1 cellular context compared by ENCODE assay signal in genomic region chr12:107523760-107524558, GRCh38.
A peak's percentile ranks its signal among the peaks of the same experiment; 100 is the strongest.
TF ChIP-seq lines count a peak whose summit lies in the region.

No MANE protein-coding gene starts in this region.

TF ChIP-seq in HepG2, 621 proteins besides CTCF, POLR2A, EP300 and RAD21 (continued from another document and continues in another):
- TF ChIP-seq, protein P1, sequence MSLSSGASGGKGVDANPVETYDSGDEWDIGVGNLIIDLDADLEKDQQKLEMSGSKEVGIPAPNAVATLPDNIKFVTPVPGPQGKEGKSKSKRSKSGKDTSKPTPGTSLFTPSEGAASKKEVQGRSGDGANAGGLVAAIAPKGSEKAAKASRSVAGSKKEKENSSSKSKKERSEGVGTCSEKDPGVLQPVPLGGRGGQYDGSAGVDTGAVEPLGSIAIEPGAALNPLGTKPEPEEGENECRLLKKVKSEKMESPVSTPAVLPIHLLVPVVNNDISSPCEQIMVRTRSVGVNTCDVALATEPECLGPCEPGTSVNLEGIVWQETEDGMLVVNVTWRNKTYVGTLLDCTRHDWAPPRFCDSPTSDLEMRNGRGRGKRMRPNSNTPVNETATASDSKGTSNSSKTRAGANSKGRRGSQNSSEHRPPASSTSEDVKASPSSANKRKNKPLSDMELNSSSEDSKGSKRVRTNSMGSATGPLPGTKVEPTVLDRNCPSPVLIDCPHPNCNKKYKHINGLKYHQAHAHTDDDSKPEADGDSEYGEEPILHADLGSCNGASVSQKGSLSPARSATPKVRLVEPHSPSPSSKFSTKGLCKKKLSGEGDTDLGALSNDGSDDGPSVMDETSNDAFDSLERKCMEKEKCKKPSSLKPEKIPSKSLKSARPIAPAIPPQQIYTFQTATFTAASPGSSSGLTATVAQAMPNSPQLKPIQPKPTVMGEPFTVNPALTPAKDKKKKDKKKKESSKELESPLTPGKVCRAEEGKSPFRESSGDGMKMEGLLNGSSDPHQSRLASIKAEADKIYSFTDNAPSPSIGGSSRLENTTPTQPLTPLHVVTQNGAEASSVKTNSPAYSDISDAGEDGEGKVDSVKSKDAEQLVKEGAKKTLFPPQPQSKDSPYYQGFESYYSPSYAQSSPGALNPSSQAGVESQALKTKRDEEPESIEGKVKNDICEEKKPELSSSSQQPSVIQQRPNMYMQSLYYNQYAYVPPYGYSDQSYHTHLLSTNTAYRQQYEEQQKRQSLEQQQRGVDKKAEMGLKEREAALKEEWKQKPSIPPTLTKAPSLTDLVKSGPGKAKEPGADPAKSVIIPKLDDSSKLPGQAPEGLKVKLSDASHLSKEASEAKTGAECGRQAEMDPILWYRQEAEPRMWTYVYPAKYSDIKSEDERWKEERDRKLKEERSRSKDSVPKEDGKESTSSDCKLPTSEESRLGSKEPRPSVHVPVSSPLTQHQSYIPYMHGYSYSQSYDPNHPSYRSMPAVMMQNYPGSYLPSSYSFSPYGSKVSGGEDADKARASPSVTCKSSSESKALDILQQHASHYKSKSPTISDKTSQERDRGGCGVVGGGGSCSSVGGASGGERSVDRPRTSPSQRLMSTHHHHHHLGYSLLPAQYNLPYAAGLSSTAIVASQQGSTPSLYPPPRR (CRISPR knock-in tag; IDR thresholded peaks at IDR 0.05; ENCODE audit: borderline replicate concordance): peak; percentile 53; the same call in 1 of the 2 replicates
- TF ChIP-seq NR2F2 (IDR thresholded peaks at IDR 0.05; ENCODE audit: borderline replicate concordance, low read depth): 0 out of 2 replicates have a peak, but pooled peaks have one; percentile 50
- 0 out of 2 replicates have a peak, but pooled peaks have one; percentile 22 for TF ChIP-seq ZNF710 (CRISPR knock-in tag; IDR thresholded peaks at IDR 0.05; ENCODE audit: borderline replicate concordance)
- peak; percentile 27; the same call in 1 of the 2 replicates for TF ChIP-seq ATF1 (CRISPR knock-in tag; IDR thresholded peaks at IDR 0.05)
- TF ChIP-seq FOXJ3 (CRISPR knock-in tag; IDR thresholded peaks at IDR 0.05; ENCODE audit: borderline replicate concordance): 0 out of 2 replicates have a peak, but pooled peaks have one; percentile 13
- TF ChIP-seq HES4 (CRISPR knock-in tag; IDR thresholded peaks at IDR 0.05; ENCODE audit: borderline replicate concordance): no peak
- peak; percentile 44; the same call in 1 of the 2 replicates for TF ChIP-seq HDAC1 (CRISPR knock-in tag; IDR thresholded peaks at IDR 0.05)
- 0 out of 2 replicates have a peak, but pooled peaks have one; percentile 43 for TF ChIP-seq GATAD2A (CRISPR knock-in tag; IDR thresholded peaks at IDR 0.05)
- TF ChIP-seq ZBTB40 (IDR thresholded peaks at IDR 0.05): no peak
- no peak; the same call in 1 of the 2 replicates for TF ChIP-seq ZBTB40 (CRISPR knock-in tag; IDR thresholded peaks at IDR 0.05)
- TF ChIP-seq ZNF292 (CRISPR knock-in tag; IDR thresholded peaks at IDR 0.05; ENCODE audit: borderline replicate concordance, low read depth): 0 out of 2 replicates have a peak, but pooled peaks have one; percentile 17
- TF ChIP-seq PHF21A (CRISPR knock-in tag; IDR thresholded peaks at IDR 0.05): peak; percentile 69; the same call in 1 of the 2 replicates
- TF ChIP-seq FOXP4 (CRISPR knock-in tag; IDR thresholded peaks at IDR 0.05): peak; percentile 49; the same call in 1 of the 2 replicates
- no peak for TF ChIP-seq FOXP1 (IDR thresholded peaks at IDR 0.05)
- TF ChIP-seq FOXP1 (CRISPR knock-in tag; IDR thresholded peaks at IDR 0.05): peak; percentile 33; the same call in 1 of the 2 replicates
- TF ChIP-seq ZNF503 (CRISPR knock-in tag; IDR thresholded peaks at IDR 0.05): 0 out of 2 replicates have a peak, but pooled peaks have one; percentile 21
- no peak for TF ChIP-seq PTBP1 (IDR thresholded peaks at IDR 0.05; ENCODE audit: low read depth, low read length, poor library complexity, severe bottlenecking)
- TF ChIP-seq MYC (CRISPR knock-in tag; IDR thresholded peaks at IDR 0.05; ENCODE audit: borderline replicate concordance): peak; percentile 32; the same call in 1 of the 2 replicates
- TF ChIP-seq, protein P2, sequence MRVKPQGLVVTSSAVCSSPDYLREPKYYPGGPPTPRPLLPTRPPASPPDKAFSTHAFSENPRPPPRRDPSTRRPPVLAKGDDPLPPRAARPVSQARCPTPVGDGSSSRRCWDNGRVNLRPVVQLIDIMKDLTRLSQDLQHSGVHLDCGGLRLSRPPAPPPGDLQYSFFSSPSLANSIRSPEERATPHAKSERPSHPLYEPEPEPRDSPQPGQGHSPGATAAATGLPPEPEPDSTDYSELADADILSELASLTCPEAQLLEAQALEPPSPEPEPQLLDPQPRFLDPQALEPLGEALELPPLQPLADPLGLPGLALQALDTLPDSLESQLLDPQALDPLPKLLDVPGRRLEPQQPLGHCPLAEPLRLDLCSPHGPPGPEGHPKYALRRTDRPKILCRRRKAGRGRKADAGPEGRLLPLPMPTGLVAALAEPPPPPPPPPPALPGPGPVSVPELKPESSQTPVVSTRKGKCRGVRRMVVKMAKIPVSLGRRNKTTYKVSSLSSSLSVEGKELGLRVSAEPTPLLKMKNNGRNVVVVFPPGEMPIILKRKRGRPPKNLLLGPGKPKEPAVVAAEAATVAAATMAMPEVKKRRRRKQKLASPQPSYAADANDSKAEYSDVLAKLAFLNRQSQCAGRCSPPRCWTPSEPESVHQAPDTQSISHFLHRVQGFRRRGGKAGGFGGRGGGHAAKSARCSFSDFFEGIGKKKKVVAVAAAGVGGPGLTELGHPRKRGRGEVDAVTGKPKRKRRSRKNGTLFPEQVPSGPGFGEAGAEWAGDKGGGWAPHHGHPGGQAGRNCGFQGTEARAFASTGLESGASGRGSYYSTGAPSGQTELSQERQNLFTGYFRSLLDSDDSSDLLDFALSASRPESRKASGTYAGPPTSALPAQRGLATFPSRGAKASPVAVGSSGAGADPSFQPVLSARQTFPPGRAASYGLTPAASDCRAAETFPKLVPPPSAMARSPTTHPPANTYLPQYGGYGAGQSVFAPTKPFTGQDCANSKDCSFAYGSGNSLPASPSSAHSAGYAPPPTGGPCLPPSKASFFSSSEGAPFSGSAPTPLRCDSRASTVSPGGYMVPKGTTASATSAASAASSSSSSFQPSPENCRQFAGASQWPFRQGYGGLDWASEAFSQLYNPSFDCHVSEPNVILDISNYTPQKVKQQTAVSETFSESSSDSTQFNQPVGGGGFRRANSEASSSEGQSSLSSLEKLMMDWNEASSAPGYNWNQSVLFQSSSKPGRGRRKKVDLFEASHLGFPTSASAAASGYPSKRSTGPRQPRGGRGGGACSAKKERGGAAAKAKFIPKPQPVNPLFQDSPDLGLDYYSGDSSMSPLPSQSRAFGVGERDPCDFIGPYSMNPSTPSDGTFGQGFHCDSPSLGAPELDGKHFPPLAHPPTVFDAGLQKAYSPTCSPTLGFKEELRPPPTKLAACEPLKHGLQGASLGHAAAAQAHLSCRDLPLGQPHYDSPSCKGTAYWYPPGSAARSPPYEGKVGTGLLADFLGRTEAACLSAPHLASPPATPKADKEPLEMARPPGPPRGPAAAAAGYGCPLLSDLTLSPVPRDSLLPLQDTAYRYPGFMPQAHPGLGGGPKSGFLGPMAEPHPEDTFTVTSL (CRISPR knock-in tag; IDR thresholded peaks at IDR 0.05; ENCODE audit: borderline replicate concordance): peak; percentile 84; the same call in 1 of the 2 replicates
- no peak for TF ChIP-seq ZNF572 (CRISPR knock-in tag; IDR thresholded peaks at IDR 0.05)
- no peak for TF ChIP-seq CC2D1A (CRISPR knock-in tag; IDR thresholded peaks at IDR 0.05)
